In the genomic region with DNA sequence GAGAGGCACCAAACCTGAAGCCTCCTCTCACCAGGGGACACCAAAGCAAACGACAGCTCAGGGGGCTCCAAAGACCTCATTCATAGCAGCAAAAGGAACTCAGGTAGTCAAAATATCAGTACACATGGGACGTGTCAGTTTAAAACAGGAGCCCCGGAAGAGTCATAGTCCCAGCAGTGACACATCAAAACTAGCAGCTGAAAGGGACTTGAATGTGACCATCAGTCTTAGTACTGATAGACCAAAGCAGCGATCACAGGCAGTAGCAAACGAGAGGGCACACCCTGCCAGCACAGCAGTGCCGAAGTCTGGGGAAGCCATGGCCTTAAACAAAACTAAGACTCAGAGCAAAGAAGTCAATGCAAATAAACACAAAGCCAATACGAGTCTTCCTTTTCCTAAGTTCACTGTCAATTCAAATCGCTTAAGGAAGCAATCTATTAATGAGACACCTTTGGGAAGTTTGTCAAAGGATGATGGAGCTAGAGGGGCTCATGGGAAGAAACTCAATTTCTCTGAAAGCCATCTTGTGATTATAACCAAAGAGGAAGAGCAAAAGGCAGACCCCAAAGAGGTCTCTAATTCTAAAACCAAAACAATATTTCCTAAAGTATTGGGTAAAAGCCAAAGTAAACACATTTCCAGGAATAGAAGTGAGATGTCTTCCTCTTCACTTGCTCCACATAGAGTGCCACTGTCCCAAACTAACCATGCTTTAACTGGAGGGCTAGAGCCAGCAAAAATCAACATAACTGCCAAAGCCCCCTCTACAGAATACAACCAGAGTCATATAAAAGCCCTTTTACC, we compare ENCODE assay signal across 1 cellular context.
TF ChIP-seq lines count a peak whose summit lies in the region.

No MANE protein-coding gene starts in this region.

TF ChIP-seq in K562, 482 proteins besides CTCF, POLR2A, EP300 and RAD21 (continued from another document):
- TF ChIP-seq, protein P1, sequence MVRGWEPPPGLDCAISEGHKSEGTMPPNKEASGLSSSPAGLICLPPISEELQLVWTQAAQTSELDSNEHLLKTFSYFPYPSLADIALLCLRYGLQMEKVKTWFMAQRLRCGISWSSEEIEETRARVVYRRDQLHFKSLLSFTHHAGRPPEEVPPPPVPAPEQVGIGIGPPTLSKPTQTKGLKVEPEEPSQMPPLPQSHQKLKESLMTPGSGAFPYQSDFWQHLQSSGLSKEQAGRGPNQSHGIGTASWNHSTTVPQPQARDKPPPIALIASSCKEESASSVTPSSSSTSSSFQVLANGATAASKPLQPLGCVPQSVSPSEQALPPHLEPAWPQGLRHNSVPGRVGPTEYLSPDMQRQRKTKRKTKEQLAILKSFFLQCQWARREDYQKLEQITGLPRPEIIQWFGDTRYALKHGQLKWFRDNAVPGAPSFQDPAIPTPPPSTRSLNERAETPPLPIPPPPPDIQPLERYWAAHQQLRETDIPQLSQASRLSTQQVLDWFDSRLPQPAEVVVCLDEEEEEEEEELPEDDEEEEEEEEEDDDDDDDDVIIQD (CRISPR knock-in tag; IDR thresholded peaks at IDR 0.05), result no peak
- TF ChIP-seq DIDO1 (tag; IDR thresholded peaks at IDR 0.05; ENCODE audit: low read depth), result no peak
- no peak for TF ChIP-seq IRF2 (CRISPR knock-in tag; IDR thresholded peaks at IDR 0.05)
- no peak for TF ChIP-seq ZNF444 (CRISPR knock-in tag; IDR thresholded peaks at IDR 0.05)
- TF ChIP-seq, protein P2, sequence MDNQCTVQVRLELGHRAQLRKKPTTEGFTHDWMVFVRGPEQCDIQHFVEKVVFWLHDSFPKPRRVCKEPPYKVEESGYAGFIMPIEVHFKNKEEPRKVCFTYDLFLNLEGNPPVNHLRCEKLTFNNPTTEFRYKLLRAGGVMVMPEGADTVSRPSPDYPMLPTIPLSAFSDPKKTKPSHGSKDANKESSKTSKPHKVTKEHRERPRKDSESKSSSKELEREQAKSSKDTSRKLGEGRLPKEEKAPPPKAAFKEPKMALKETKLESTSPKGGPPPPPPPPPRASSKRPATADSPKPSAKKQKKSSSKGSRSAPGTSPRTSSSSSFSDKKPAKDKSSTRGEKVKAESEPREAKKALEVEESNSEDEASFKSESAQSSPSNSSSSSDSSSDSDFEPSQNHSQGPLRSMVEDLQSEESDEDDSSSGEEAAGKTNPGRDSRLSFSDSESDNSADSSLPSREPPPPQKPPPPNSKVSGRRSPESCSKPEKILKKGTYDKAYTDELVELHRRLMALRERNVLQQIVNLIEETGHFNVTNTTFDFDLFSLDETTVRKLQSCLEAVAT (IDR thresholded peaks at IDR 0.05), result peak; percentile 98
- TF ChIP-seq, protein P3, sequence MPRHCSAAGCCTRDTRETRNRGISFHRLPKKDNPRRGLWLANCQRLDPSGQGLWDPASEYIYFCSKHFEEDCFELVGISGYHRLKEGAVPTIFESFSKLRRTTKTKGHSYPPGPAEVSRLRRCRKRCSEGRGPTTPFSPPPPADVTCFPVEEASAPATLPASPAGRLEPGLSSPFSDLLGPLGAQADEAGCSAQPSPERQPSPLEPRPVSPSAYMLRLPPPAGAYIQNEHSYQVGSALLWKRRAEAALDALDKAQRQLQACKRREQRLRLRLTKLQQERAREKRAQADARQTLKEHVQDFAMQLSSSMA (CRISPR knock-in tag; IDR thresholded peaks at IDR 0.05), result no peak
- no peak for TF ChIP-seq ZNF174 (CRISPR knock-in tag; IDR thresholded peaks at IDR 0.05)
- TF ChIP-seq, protein P4, sequence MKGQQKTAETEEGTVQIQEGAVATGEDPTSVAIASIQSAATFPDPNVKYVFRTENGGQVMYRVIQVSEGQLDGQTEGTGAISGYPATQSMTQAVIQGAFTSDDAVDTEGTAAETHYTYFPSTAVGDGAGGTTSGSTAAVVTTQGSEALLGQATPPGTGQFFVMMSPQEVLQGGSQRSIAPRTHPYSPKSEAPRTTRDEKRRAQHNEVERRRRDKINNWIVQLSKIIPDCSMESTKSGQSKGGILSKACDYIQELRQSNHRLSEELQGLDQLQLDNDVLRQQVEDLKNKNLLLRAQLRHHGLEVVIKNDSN (CRISPR knock-in tag; IDR thresholded peaks at IDR 0.05), result no peak
- TF ChIP-seq MEIS2 (IDR thresholded peaks at IDR 0.05; ENCODE audit: partially characterized antibody), result peak; percentile 79
- TF ChIP-seq ZNF780A (CRISPR knock-in tag; IDR thresholded peaks at IDR 0.05), result no peak
- TF ChIP-seq, protein P5, sequence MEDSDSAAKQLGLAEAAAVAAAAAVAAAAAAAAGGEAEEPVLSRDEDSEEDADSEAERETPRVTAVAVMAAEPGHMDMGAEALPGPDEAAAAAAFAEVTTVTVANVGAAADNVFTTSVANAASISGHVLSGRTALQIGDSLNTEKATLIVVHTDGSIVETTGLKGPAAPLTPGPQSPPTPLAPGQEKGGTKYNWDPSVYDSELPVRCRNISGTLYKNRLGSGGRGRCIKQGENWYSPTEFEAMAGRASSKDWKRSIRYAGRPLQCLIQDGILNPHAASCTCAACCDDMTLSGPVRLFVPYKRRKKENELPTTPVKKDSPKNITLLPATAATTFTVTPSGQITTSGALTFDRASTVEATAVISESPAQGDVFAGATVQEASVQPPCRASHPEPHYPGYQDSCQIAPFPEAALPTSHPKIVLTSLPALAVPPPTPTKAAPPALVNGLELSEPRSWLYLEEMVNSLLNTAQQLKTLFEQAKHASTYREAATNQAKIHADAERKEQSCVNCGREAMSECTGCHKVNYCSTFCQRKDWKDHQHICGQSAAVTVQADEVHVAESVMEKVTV (CRISPR knock-in tag; IDR thresholded peaks at IDR 0.05), result no peak
- TF ChIP-seq ZNF384 (IDR thresholded peaks at IDR 0.05; ENCODE audit: low read depth, low read length), result no peak
